In genomic region chr2:116877944-116878343, GRCh38 we compare ENCODE assay signal across 27 cellular contexts.
"Had no signal": no experiment of that assay in that cellular context is flagged by ENCODE, and none has a peak within 500 bp of the region (broad histone marks: within the 10 kb centered on the region; RNA-seq: fewer than 3 reads in every experiment).

No MANE protein-coding gene starts in this region.

- DNase-seq: stimulated activated CD4-positive, alpha-beta T cell treated with anti-CD3 and anti-CD28 coated beads, Interleukin-2, amount 100 ng/mL, for 48 hours; stimulated activated CD4-positive, alpha-beta T cell treated with anti-CD3 and anti-CD28 coated beads, Interleukin-4, amount 100 ng/mL, for 1 hour; stimulated activated CD4-positive, alpha-beta T cell treated with anti-CD3 and anti-CD28 coated beads, Interleukin-4, amount 100 ng/mL, for 24 hours; stimulated activated CD4-positive, alpha-beta T cell treated with anti-CD3 and anti-CD28 coated beads, Interleukin-4, amount 100 ng/mL, for 4 hours; stimulated activated CD8-positive, alpha-beta memory T cell treated with anti-CD3 and anti-CD28 coated beads, Interleukin-4, amount 100 ng/mL, for 48 hours; stimulated activated naive B cell treated with anti-CD40 and anti-IgM and Interleukin-4, amounts not matched to agents 10 μg/mL and 1 μg/mL and 100 μg/mL, for 72 hours; stimulated activated naive CD4-positive, alpha-beta T cell; stimulated activated naive CD4-positive, alpha-beta T cell treated with Interleukin-2 at 50 U/mL for 16 hours; stimulated activated naive CD8-positive, alpha-beta T cell treated with anti-CD3 and anti-CD28 coated beads, Interleukin-15, amount 100 ng/mL, for 72 hours; stimulated activated naive CD8-positive, alpha-beta T cell treated with anti-CD3 and anti-CD28 coated beads, Interleukin-15, Interleukin-2, amounts not matched to agents 100 U/mL and 50 U/mL, for 24 hours; stomach; substantia nigra; testis; thyroid gland; tibial artery; transverse colon; trophoblast cell; upper lobe of left lung; upper lobe of right lung; uterus had no signal

- H3K4me1 ChIP-seq: stomach, suprapubic skin, testis, thyroid gland, tibial artery, tibial nerve, upper lobe of left lung, upper lobe of right lung, uterus, vagina had no signal

- H3K4me3 ChIP-seq: stomach, suprapubic skin, testis, thoracic aorta, thyroid gland, tibial artery, tibial nerve, transverse colon, upper lobe of left lung, upper lobe of right lung, uterus, vagina had no signal

- FAIRE-seq: urothelium cell line had no signal

- H3K9me3 ChIP-seq: testis, thoracic aorta, thyroid gland, tibial artery, transverse colon, upper lobe of right lung, uterus, vagina had no signal

- H3K36me3 ChIP-seq: stomach, suprapubic skin, thoracic aorta, thyroid gland, tibial artery, tibial nerve, transverse colon, upper lobe of left lung, upper lobe of right lung, uterus, vagina had no signal

- ATAC-seq: stimulated activated effector memory CD8-positive, alpha-beta T cell treated with anti-CD3 and anti-CD28 coated beads, Interleukin-12 subunit alpha, Interleukin-12 subunit beta, amount 100 ng/mL, for 72 hours; stimulated activated memory B cell treated with anti-CD40 and anti-IgM and Interleukin-4, amounts not matched to agents 10 μg/mL and 1 μg/mL and 100 μg/mL, for 72 hours; stimulated activated naive B cell treated with anti-CD40 and anti-IgM and Interleukin-4, amounts not matched to agents 10 μg/mL and 1 μg/mL and 100 μg/mL, for 72 hours; stimulated activated naive CD8-positive, alpha-beta T cell treated with anti-CD3 and anti-CD28 coated beads, Interleukin-15, amount 100 ng/mL, for 72 hours; stimulated activated naive CD8-positive, alpha-beta T cell treated with anti-CD3 and anti-CD28 coated beads, Interleukin-15, Interleukin-2, amounts not matched to agents 100 U/mL and 50 U/mL, for 24 hours; upper lobe of right lung had no signal

- H3K27ac ChIP-seq: stomach, suprapubic skin, testis, thoracic aorta, thyroid gland, tibial artery, tibial nerve, upper lobe of left lung, upper lobe of right lung, uterus, vagina had no signal

- H3K27me3 ChIP-seq: stomach, suprapubic skin, testis, thyroid gland, tibial artery, tibial nerve, transverse colon, upper lobe of left lung, upper lobe of right lung, uterus, vagina had no signal
